Comparison of ENCODE assay signal across 1 cellular context in the genomic region with DNA sequence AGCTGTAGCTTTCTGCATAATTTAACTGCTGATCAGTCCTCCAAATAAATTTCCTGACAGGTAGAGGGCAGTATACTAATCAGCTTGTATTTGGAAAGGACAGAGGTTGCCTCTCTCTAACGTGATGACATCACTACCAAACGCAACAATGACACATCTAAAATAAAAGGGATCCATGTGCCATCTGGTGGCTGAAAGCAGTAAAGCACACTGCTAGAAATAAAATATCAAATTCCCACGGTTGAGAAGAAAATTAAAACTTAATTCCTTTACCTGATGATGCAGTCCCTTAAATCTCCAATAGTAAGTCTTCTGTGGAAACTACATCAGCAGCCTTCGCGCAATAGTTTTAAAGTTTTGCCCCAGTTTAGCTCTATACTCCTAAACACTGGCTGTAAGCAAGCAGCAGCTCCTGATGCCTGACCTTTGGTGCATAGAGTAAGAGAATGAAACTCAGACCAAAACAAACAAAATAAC.
A peak's percentile ranks its signal among the peaks of the same experiment; 100 is the strongest.
TF ChIP-seq lines count a peak whose summit lies in the region.

No MANE protein-coding gene starts in this region.

TF ChIP-seq in HepG2, 621 proteins besides CTCF, POLR2A, EP300 and RAD21 (continued from another document and continues in another):
- TF ChIP-seq, protein P1, sequence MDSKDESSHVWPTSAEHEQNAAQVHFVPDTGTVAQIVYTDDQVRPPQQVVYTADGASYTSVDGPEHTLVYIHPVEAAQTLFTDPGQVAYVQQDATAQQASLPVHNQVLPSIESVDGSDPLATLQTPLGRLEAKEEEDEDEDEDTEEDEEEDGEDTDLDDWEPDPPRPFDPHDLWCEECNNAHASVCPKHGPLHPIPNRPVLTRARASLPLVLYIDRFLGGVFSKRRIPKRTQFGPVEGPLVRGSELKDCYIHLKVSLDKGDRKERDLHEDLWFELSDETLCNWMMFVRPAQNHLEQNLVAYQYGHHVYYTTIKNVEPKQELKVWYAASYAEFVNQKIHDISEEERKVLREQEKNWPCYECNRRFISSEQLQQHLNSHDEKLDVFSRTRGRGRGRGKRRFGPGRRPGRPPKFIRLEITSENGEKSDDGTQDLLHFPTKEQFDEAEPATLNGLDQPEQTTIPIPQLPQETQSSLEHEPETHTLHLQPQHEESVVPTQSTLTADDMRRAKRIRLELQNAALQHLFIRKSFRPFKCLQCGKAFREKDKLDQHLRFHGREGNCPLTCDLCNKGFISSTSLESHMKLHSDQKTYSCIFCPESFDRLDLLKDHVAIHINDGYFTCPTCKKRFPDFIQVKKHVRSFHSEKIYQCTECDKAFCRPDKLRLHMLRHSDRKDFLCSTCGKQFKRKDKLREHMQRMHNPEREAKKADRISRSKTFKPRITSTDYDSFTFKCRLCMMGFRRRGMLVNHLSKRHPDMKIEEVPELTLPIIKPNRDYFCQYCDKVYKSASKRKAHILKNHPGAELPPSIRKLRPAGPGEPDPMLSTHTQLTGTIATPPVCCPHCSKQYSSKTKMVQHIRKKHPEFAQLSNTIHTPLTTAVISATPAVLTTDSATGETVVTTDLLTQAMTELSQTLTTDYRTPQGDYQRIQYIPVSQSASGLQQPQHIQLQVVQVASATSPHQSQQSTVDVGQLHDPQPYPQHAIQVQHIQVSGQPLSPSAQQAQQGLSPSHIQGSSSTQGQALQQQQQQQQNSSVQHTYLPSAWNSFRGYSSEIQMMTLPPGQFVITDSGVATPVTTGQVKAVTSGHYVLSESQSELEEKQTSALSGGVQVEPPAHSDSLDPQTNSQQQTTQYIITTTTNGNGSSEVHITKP (CRISPR knock-in tag; IDR thresholded peaks at IDR 0.05; ENCODE audit: low read depth): peak; percentile 46; the same call in 1 of the 2 replicates
- no peak for TF ChIP-seq MTF1 (CRISPR knock-in tag; IDR thresholded peaks at IDR 0.05)
- no peak for TF ChIP-seq ZNF839 (CRISPR knock-in tag; IDR thresholded peaks at IDR 0.05; ENCODE audit: borderline replicate concordance)
- TF ChIP-seq, protein P2, sequence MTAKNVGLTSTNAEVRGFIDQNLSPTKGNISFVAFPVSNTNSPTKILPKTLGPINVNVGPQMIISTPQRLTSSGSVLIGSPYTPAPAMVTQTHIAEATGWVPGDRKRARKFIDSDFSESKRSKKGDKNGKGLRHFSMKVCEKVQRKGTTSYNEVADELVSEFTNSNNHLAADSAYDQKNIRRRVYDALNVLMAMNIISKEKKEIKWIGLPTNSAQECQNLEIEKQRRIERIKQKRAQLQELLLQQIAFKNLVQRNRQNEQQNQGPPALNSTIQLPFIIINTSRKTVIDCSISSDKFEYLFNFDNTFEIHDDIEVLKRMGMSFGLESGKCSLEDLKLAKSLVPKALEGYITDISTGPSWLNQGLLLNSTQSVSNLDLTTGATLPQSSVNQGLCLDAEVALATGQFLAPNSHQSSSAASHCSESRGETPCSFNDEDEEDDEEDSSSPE (CRISPR knock-in tag; IDR thresholded peaks at IDR 0.05): no peak
- no peak for TF ChIP-seq ZMAT5 (CRISPR knock-in tag; IDR thresholded peaks at IDR 0.05; ENCODE audit: borderline replicate concordance, low read depth)
- no peak for TF ChIP-seq ZFY (CRISPR knock-in tag; IDR thresholded peaks at IDR 0.05)
- TF ChIP-seq ZNF720 (CRISPR knock-in tag; IDR thresholded peaks at IDR 0.05): no peak
- no peak for TF ChIP-seq DDIT3 (CRISPR knock-in tag; IDR thresholded peaks at IDR 0.05)
- no peak for TF ChIP-seq NFIB (CRISPR knock-in tag; IDR thresholded peaks at IDR 0.05; ENCODE audit: borderline replicate concordance)
- peak; percentile 62 for TF ChIP-seq ARID5B (CRISPR knock-in tag; IDR thresholded peaks at IDR 0.05)
- no peak for TF ChIP-seq SRF (IDR thresholded peaks at IDR 0.05; ENCODE audit: low read depth, low read length)
- TF ChIP-seq ASH2L (IDR thresholded peaks at IDR 0.05; ENCODE audit: insufficient read length, low read depth, low read length): peak; percentile 63
- TF ChIP-seq ATF5 (CRISPR knock-in tag; IDR thresholded peaks at IDR 0.05; ENCODE audit: low read depth): no peak
- no peak for TF ChIP-seq ZNF205 (CRISPR knock-in tag; IDR thresholded peaks at IDR 0.05)
- no peak for TF ChIP-seq GZF1 (CRISPR knock-in tag; IDR thresholded peaks at IDR 0.05)
- TF ChIP-seq NONO (IDR thresholded peaks at IDR 0.05): no peak
- TF ChIP-seq NONO (CRISPR knock-in tag; conservative IDR thresholded peaks at IDR 0.05): no peak
- TF ChIP-seq HMGA1 (CRISPR knock-in tag; conservative IDR thresholded peaks at IDR 0.05): no peak
- no peak for TF ChIP-seq SMYD3 (CRISPR knock-in tag; IDR thresholded peaks at IDR 0.05)
- TF ChIP-seq ZNF552 (CRISPR knock-in tag; IDR thresholded peaks at IDR 0.05; ENCODE audit: borderline replicate concordance): no peak
- no peak for TF ChIP-seq ARNT2 (CRISPR knock-in tag; IDR thresholded peaks at IDR 0.05; ENCODE audit: low read depth)
- TF ChIP-seq ONECUT2 (CRISPR knock-in tag; IDR thresholded peaks at IDR 0.05): no peak
- TF ChIP-seq, protein P3, sequence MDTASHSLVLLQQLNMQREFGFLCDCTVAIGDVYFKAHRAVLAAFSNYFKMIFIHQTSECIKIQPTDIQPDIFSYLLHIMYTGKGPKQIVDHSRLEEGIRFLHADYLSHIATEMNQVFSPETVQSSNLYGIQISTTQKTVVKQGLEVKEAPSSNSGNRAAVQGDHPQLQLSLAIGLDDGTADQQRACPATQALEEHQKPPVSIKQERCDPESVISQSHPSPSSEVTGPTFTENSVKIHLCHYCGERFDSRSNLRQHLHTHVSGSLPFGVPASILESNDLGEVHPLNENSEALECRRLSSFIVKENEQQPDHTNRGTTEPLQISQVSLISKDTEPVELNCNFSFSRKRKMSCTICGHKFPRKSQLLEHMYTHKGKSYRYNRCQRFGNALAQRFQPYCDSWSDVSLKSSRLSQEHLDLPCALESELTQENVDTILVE (CRISPR knock-in tag; IDR thresholded peaks at IDR 0.05): no peak
- peak; percentile 56; the same call in 1 of the 2 replicates for TF ChIP-seq EHMT2 (IDR thresholded peaks at IDR 0.05; ENCODE audit: borderline replicate concordance, low read depth, low read length)
- TF ChIP-seq, protein P4, sequence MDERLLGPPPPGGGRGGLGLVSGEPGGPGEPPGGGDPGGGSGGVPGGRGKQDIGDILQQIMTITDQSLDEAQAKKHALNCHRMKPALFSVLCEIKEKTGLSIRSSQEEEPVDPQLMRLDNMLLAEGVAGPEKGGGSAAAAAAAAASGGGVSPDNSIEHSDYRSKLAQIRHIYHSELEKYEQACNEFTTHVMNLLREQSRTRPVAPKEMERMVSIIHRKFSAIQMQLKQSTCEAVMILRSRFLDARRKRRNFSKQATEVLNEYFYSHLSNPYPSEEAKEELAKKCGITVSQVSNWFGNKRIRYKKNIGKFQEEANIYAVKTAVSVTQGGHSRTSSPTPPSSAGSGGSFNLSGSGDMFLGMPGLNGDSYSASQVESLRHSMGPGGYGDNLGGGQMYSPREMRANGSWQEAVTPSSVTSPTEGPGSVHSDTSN (CRISPR knock-in tag; IDR thresholded peaks at IDR 0.05): no peak
- TF ChIP-seq RNF2 (conservative IDR thresholded peaks at IDR 0.05; ENCODE audit: low read depth): no peak
- no peak for TF ChIP-seq ZNF44 (CRISPR knock-in tag; IDR thresholded peaks at IDR 0.05)
- peak; percentile 52 for TF ChIP-seq SAP130 (CRISPR knock-in tag; IDR thresholded peaks at IDR 0.05; ENCODE audit: low read depth)
- no peak for TF ChIP-seq TCF12 (IDR thresholded peaks at IDR 0.05)
- no peak for TF ChIP-seq TCF12 (CRISPR knock-in tag; IDR thresholded peaks at IDR 0.05)
- TF ChIP-seq NFE2 (CRISPR knock-in tag; IDR thresholded peaks at IDR 0.05): peak; percentile 79
- no peak for TF ChIP-seq MATR3 (CRISPR knock-in tag; IDR thresholded peaks at IDR 0.05)
- 0 out of 2 replicates have a peak, but pooled peaks have one; percentile 25 for TF ChIP-seq TGIF2 (CRISPR knock-in tag; IDR thresholded peaks at IDR 0.05)
- no peak for TF ChIP-seq MTF2 (CRISPR knock-in tag; IDR thresholded peaks at IDR 0.05; ENCODE audit: borderline replicate concordance)
- no peak for TF ChIP-seq KLF13 (CRISPR knock-in tag; IDR thresholded peaks at IDR 0.05)
- TF ChIP-seq ZFYVE20 (CRISPR knock-in tag; IDR thresholded peaks at IDR 0.05; ENCODE audit: borderline replicate concordance, low read depth): no peak
- no peak for TF ChIP-seq DNMT3B (CRISPR knock-in tag; conservative IDR thresholded peaks at IDR 0.05)
- TF ChIP-seq, protein P5, sequence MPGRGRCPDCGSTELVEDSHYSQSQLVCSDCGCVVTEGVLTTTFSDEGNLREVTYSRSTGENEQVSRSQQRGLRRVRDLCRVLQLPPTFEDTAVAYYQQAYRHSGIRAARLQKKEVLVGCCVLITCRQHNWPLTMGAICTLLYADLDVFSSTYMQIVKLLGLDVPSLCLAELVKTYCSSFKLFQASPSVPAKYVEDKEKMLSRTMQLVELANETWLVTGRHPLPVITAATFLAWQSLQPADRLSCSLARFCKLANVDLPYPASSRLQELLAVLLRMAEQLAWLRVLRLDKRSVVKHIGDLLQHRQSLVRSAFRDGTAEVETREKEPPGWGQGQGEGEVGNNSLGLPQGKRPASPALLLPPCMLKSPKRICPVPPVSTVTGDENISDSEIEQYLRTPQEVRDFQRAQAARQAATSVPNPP (CRISPR knock-in tag; IDR thresholded peaks at IDR 0.05): no peak
- no peak for TF ChIP-seq ZBTB4 (CRISPR knock-in tag; IDR thresholded peaks at IDR 0.05; ENCODE audit: borderline replicate concordance)
- no peak for TF ChIP-seq ZSCAN22 (CRISPR knock-in tag; IDR thresholded peaks at IDR 0.05)
- TF ChIP-seq E2F5 (CRISPR knock-in tag; conservative IDR thresholded peaks at IDR 0.05): no peak
- no peak for TF ChIP-seq ZNF124 (CRISPR knock-in tag; IDR thresholded peaks at IDR 0.05)
- TF ChIP-seq HMG20A (CRISPR knock-in tag; IDR thresholded peaks at IDR 0.05; ENCODE audit: borderline replicate concordance): peak; percentile 16; the same call in 1 of the 2 replicates
- TF ChIP-seq ZMYM4 (CRISPR knock-in tag; IDR thresholded peaks at IDR 0.05): peak; percentile 99
- no peak for TF ChIP-seq MED8 (CRISPR knock-in tag; IDR thresholded peaks at IDR 0.05; ENCODE audit: insufficient replicate concordance)
- no peak for TF ChIP-seq ZNF253 (CRISPR knock-in tag; IDR thresholded peaks at IDR 0.05; ENCODE audit: borderline replicate concordance)
